Comparison of ENCODE assay signal across 21 cellular contexts in genomic region chr6:109224107-109224875, GRCh38.
"Had no signal": no experiment of that assay in that cellular context is flagged by ENCODE, and none has a peak within 500 bp of the region (broad histone marks: within the 10 kb centered on the region; RNA-seq: fewer than 3 reads in every experiment).

No MANE protein-coding gene starts in this region.

- H3K27ac ChIP-seq: dorsolateral prefrontal cortex, suprapubic skin, transverse colon, WERI-Rb-1 had no signal

- DNase-seq: activated CD8-positive, alpha-beta memory T cell treated with anti-CD3 and anti-CD28 coated beads for 24 hours; activated CD8-positive, alpha-beta memory T cell treated with anti-CD3 and anti-CD28 coated beads, Interleukin-2, amount 50 U/mL, for 48 hours; activated effector memory CD4-positive, alpha-beta T cell treated with Interleukin-2 at 50 U/mL for 16 hours; activated T-cell treated with anti-CD3 and anti-CD28 coated beads, Interleukin-2, amount 50 U/mL, for 48 hours; caudate nucleus; dorsolateral prefrontal cortex; head of caudate nucleus; retina; stimulated activated CD4-positive, alpha-beta T cell treated with anti-CD3 and anti-CD28 coated beads, Interleukin-2, amount 100 ng/mL, for 24 hours; transverse colon; WERI-Rb-1 had no signal

- H3K27me3 Mint-ChIP-seq: activated naive CD8-positive, alpha-beta T cell; stimulated activated naive CD8-positive, alpha-beta T cell treated with anti-CD3 and anti-CD28 coated beads, Interleukin-15, Interleukin-2, amounts not matched to agents 100 ng/mL and 50 ng/mL, for 24 hours had no signal

- H3K36me3 Mint-ChIP-seq: activated naive CD8-positive, alpha-beta T cell; brain had no signal

- H3K4me1 Mint-ChIP-seq: brain had no signal

- FAIRE-seq: colon, frontal cortex, keratinocyte had no signal

- H3K9me3 Mint-ChIP-seq: nephron; stimulated activated naive CD8-positive, alpha-beta T cell treated with anti-CD3 and anti-CD28 coated beads, Interleukin-15, Interleukin-2, amounts not matched to agents 100 ng/mL and 50 ng/mL, for 24 hours had no signal

- ATAC-seq: left lobe of liver had no signal

- H3K36me3 ChIP-seq: suprapubic skin, transverse colon, WERI-Rb-1 had no signal

- H3K4me3 ChIP-seq: dorsolateral prefrontal cortex, lung, suprapubic skin, transverse colon had no signal

- H3K4me3 Mint-ChIP-seq: activated naive CD8-positive, alpha-beta T cell; brain; nephron; stimulated activated naive CD8-positive, alpha-beta T cell treated with anti-CD3 and anti-CD28 coated beads, Interleukin-15, Interleukin-2, amounts not matched to agents 100 ng/mL and 50 ng/mL, for 24 hours had no signal

- H3K9me3 ChIP-seq: suprapubic skin, transverse colon had no signal

- H3K27ac Mint-ChIP-seq: activated naive CD8-positive, alpha-beta T cell; nephron; stimulated activated naive CD8-positive, alpha-beta T cell treated with anti-CD3 and anti-CD28 coated beads, Interleukin-15, Interleukin-2, amounts not matched to agents 100 ng/mL and 50 ng/mL, for 24 hours had no signal

- H3K27me3 ChIP-seq: dorsolateral prefrontal cortex, suprapubic skin, transverse colon had no signal
